In the genomic region with DNA sequence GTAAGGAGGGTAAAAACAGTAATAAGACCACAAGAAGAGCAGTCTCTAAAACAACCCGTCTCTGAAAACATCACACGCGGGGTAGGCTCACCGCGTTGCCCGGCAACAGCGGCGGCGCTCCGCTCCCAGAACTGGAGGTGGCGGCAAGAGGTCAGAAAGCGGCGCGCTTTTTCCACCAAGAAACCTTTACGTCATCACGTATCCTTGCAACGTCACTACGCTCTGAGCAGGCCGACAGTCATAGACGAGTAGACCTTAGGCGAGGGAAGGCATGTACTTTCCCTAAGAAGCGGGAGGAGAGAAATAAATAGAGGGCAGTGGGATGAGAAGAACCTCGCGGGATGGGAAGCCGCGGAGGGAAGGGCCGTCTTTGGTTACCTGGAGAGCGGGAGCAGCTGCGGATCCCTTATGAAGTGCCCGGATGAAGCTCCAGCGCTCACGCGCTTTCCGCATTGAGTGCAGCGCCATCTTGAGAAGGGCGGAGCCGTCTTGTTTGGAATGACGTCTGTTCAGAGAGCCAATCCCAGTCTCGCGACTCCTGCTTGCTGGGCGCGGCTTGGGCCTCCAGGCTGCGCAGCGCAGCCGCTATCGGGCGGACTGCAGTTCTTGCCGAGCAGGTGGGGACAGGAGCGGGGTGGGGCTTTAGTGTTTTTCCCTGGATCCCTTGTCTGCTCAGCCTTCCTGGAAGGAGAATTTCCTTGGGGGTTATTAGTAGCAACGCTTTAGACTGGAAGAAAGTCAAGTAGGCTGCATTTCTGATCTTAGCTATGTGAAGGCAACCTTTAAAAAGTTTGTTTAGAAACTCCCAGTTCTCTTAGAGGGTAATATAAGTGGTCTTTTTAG, we compare ENCODE assay signal across 1 cellular context.
TF ChIP-seq lines count a peak whose summit lies in the region.

WARS2 (minus strand) TSS at position 477 of the 843 bp plus-strand sequence; CDS start at position 468, 9 bp downstream.

TF ChIP-seq in HEK293, 187 proteins besides CTCF, POLR2A, EP300 and RAD21 (continued from another document and continues in another):
- TF ChIP-seq, protein P1, sequence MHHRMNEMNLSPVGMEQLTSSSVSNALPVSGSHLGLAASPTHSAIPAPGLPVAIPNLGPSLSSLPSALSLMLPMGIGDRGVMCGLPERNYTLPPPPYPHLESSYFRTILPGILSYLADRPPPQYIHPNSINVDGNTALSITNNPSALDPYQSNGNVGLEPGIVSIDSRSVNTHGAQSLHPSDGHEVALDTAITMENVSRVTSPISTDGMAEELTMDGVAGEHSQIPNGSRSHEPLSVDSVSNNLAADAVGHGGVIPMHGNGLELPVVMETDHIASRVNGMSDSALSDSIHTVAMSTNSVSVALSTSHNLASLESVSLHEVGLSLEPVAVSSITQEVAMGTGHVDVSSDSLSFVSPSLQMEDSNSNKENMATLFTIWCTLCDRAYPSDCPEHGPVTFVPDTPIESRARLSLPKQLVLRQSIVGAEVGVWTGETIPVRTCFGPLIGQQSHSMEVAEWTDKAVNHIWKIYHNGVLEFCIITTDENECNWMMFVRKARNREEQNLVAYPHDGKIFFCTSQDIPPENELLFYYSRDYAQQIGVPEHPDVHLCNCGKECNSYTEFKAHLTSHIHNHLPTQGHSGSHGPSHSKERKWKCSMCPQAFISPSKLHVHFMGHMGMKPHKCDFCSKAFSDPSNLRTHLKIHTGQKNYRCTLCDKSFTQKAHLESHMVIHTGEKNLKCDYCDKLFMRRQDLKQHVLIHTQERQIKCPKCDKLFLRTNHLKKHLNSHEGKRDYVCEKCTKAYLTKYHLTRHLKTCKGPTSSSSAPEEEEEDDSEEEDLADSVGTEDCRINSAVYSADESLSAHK (tag by site-specific recombination; IDR thresholded peaks at IDR 0.05): peak; percentile 34; the same call in 1 of the 2 replicates
- TF ChIP-seq ZNF747 (tag by site-specific recombination; IDR thresholded peaks at IDR 0.05): no peak
- TF ChIP-seq ZNF658 (tag by site-specific recombination; IDR thresholded peaks at IDR 0.05): no peak
- TF ChIP-seq, protein P2, sequence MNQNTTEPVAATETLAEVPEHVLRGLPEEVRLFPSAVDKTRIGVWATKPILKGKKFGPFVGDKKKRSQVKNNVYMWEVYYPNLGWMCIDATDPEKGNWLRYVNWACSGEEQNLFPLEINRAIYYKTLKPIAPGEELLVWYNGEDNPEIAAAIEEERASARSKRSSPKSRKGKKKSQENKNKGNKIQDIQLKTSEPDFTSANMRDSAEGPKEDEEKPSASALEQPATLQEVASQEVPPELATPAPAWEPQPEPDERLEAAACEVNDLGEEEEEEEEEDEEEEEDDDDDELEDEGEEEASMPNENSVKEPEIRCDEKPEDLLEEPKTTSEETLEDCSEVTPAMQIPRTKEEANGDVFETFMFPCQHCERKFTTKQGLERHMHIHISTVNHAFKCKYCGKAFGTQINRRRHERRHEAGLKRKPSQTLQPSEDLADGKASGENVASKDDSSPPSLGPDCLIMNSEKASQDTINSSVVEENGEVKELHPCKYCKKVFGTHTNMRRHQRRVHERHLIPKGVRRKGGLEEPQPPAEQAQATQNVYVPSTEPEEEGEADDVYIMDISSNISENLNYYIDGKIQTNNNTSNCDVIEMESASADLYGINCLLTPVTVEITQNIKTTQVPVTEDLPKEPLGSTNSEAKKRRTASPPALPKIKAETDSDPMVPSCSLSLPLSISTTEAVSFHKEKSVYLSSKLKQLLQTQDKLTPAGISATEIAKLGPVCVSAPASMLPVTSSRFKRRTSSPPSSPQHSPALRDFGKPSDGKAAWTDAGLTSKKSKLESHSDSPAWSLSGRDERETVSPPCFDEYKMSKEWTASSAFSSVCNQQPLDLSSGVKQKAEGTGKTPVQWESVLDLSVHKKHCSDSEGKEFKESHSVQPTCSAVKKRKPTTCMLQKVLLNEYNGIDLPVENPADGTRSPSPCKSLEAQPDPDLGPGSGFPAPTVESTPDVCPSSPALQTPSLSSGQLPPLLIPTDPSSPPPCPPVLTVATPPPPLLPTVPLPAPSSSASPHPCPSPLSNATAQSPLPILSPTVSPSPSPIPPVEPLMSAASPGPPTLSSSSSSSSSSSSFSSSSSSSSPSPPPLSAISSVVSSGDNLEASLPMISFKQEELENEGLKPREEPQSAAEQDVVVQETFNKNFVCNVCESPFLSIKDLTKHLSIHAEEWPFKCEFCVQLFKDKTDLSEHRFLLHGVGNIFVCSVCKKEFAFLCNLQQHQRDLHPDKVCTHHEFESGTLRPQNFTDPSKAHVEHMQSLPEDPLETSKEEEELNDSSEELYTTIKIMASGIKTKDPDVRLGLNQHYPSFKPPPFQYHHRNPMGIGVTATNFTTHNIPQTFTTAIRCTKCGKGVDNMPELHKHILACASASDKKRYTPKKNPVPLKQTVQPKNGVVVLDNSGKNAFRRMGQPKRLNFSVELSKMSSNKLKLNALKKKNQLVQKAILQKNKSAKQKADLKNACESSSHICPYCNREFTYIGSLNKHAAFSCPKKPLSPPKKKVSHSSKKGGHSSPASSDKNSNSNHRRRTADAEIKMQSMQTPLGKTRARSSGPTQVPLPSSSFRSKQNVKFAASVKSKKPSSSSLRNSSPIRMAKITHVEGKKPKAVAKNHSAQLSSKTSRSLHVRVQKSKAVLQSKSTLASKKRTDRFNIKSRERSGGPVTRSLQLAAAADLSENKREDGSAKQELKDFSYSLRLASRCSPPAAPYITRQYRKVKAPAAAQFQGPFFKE (tag by site-specific recombination; IDR thresholded peaks at IDR 0.05; ENCODE audit: borderline replicate concordance): no peak
- TF ChIP-seq ZNF394 (tag by site-specific recombination; IDR thresholded peaks at IDR 0.05; ENCODE audit: borderline replicate concordance): peak; percentile 94
- TF ChIP-seq, protein P3, sequence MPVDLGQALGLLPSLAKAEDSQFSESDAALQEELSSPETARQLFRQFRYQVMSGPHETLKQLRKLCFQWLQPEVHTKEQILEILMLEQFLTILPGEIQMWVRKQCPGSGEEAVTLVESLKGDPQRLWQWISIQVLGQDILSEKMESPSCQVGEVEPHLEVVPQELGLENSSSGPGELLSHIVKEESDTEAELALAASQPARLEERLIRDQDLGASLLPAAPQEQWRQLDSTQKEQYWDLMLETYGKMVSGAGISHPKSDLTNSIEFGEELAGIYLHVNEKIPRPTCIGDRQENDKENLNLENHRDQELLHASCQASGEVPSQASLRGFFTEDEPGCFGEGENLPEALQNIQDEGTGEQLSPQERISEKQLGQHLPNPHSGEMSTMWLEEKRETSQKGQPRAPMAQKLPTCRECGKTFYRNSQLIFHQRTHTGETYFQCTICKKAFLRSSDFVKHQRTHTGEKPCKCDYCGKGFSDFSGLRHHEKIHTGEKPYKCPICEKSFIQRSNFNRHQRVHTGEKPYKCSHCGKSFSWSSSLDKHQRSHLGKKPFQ (tag by site-specific recombination; IDR thresholded peaks at IDR 0.05): no peak
- 0 out of 2 replicates have a peak, but pooled peaks have one; percentile 11 for TF ChIP-seq ZNF600 (tag by site-specific recombination; IDR thresholded peaks at IDR 0.05)
- TF ChIP-seq ZNF692 (tag by site-specific recombination; IDR thresholded peaks at IDR 0.05): peak; percentile 76; the same call in 1 of the 2 replicates
- no peak for TF ChIP-seq MEIS1 (CRISPR knock-in tag; IDR thresholded peaks at IDR 0.05; ENCODE audit: borderline replicate concordance)
- TF ChIP-seq ZNF26 (tag by site-specific recombination; IDR thresholded peaks at IDR 0.05): no peak
- no peak for TF ChIP-seq ZNF311 (tag by site-specific recombination; IDR thresholded peaks at IDR 0.05; ENCODE audit: borderline replicate concordance)
- peak; percentile 69; the same call in 1 of the 2 replicates for TF ChIP-seq ZEB2 (tag by site-specific recombination; IDR thresholded peaks at IDR 0.05)
- TF ChIP-seq ZBTB48 (tag by site-specific recombination; IDR thresholded peaks at IDR 0.05): peak; percentile 91
- TF ChIP-seq, protein P4, sequence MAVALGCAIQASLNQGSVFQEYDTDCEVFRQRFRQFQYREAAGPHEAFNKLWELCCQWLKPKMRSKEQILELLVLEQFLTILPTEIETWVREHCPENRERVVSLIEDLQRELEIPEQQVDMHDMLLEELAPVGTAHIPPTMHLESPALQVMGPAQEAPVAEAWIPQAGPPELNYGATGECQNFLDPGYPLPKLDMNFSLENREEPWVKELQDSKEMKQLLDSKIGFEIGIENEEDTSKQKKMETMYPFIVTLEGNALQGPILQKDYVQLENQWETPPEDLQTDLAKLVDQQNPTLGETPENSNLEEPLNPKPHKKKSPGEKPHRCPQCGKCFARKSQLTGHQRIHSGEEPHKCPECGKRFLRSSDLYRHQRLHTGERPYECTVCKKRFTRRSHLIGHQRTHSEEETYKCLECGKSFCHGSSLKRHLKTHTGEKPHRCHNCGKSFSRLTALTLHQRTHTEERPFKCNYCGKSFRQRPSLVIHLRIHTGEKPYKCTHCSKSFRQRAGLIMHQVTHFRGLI (tag by site-specific recombination; IDR thresholded peaks at IDR 0.05): 0 out of 2 replicates have a peak, but pooled peaks have one; percentile 11
- TF ChIP-seq ZNF585B (tag by site-specific recombination; IDR thresholded peaks at IDR 0.05): no peak
- TF ChIP-seq FEZF1 (tag by site-specific recombination; IDR thresholded peaks at IDR 0.05): peak; percentile 48
- TF ChIP-seq OVOL3 (tag by site-specific recombination; IDR thresholded peaks at IDR 0.05): no peak
- TF ChIP-seq KLF10 (tag by site-specific recombination; IDR thresholded peaks at IDR 0.05): no peak
- no peak for TF ChIP-seq ZNF701 (tag by site-specific recombination; IDR thresholded peaks at IDR 0.05)
- TF ChIP-seq ZNF837 (tag by site-specific recombination; IDR thresholded peaks at IDR 0.05): no peak
- peak; percentile 42 for TF ChIP-seq KLF16 (tag by site-specific recombination; IDR thresholded peaks at IDR 0.05)
- no peak; the same call in 1 of the 2 replicates for TF ChIP-seq ZNF561 (tag by site-specific recombination; IDR thresholded peaks at IDR 0.05; ENCODE audit: borderline replicate concordance)
- peak; percentile 49; the same call in 1 of the 2 replicates for TF ChIP-seq ZNF76 (tag by site-specific recombination; IDR thresholded peaks at IDR 0.05; ENCODE audit: borderline replicate concordance, low read depth)
- TF ChIP-seq GLIS1 (tag by site-specific recombination; IDR thresholded peaks at IDR 0.05): no peak
- TF ChIP-seq ZNF423 (tag by site-specific recombination; IDR thresholded peaks at IDR 0.05): no peak
- TF ChIP-seq ZNF19 (tag by site-specific recombination; IDR thresholded peaks at IDR 0.05; ENCODE audit: low read depth): no peak
- TF ChIP-seq KLF9 (tag by site-specific recombination; IDR thresholded peaks at IDR 0.05; ENCODE audit: low read depth): peak; percentile 36; the same call in 1 of the 2 replicates
- no peak for TF ChIP-seq ZNF510 (tag by site-specific recombination; IDR thresholded peaks at IDR 0.05; ENCODE audit: insufficient replicate concordance)
- no peak for TF ChIP-seq ZNF184 (tag by site-specific recombination; IDR thresholded peaks at IDR 0.05)
- TF ChIP-seq ZSCAN30 (tag by site-specific recombination; IDR thresholded peaks at IDR 0.05): peak; percentile 41; the same call in 1 of the 2 replicates
- peak; percentile 81 for TF ChIP-seq ZNF335 (tag by site-specific recombination; conservative IDR thresholded peaks at IDR 0.05)
- no peak for TF ChIP-seq ZNF624 (tag by site-specific recombination; IDR thresholded peaks at IDR 0.05)
- TF ChIP-seq, protein P5, sequence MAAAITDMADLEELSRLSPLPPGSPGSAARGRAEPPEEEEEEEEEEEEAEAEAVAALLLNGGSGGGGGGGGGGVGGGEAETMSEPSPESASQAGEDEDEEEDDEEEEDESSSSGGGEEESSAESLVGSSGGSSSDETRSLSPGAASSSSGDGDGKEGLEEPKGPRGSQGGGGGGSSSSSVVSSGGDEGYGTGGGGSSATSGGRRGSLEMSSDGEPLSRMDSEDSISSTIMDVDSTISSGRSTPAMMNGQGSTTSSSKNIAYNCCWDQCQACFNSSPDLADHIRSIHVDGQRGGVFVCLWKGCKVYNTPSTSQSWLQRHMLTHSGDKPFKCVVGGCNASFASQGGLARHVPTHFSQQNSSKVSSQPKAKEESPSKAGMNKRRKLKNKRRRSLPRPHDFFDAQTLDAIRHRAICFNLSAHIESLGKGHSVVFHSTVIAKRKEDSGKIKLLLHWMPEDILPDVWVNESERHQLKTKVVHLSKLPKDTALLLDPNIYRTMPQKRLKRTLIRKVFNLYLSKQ (tag by site-specific recombination; IDR thresholded peaks at IDR 0.05; ENCODE audit: borderline replicate concordance): no peak
- no peak; the same call in 1 of the 2 replicates for TF ChIP-seq REPIN1 (tag by site-specific recombination; IDR thresholded peaks at IDR 0.05; ENCODE audit: low read depth)
- peak; percentile 58; the same call in 1 of the 2 replicates for TF ChIP-seq PATZ1 (tag by site-specific recombination; IDR thresholded peaks at IDR 0.05)
- peak; percentile 73 for TF ChIP-seq IKZF3 (tag by site-specific recombination; IDR thresholded peaks at IDR 0.05)
- TF ChIP-seq ZNF785 (tag by site-specific recombination; IDR thresholded peaks at IDR 0.05): no peak
- TF ChIP-seq ZBTB8A (tag by site-specific recombination; IDR thresholded peaks at IDR 0.05): peak; percentile 38; the same call in 1 of the 2 replicates
